In the genomic region with DNA sequence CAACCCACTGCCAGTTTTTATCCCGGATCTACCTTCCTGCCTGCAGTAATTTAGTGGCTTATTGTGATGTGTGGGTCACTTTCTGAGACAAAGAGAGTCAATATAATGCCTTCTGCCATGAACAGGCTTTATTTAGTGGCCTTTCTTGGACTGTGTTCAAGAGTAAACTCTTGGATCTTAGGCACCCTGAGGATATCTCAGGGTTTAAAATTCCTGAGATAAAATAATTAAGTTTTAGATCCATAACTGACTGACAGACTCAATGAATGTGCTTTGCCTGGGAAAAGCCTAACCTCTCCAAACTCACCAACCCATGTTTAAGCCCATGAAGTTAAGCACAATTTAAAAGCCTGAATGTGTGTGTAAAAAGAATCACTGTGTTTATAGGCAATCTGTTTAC, we compare ENCODE assay signal across 35 cellular contexts.
DNase-seq lines count a peak whose midpoint lies in the region; ATAC-seq and TF ChIP-seq lines count a peak whose summit lies in the region.
"Had no signal": no experiment of that assay in that cellular context is flagged by ENCODE, and none has a peak within 500 bp of the region (broad histone marks: within the 10 kb centered on the region; RNA-seq: fewer than 3 reads in every experiment).

No MANE protein-coding gene starts in this region.

- peaks cover 34% of the 10 kb centered on the region for H3K27me3 Mint-ChIP-seq in mesothelial cell of epicardium (ENCODE audit: low read depth)
- H3K27me3 Mint-ChIP-seq in progenitor cell of endocrine pancreas: peaks cover 9% of the 10 kb centered on the region
- H3K27me3 Mint-ChIP-seq: B cell; CD4-positive, CD25-positive, alpha-beta regulatory T cell had no signal

- H3K9me3 Mint-ChIP-seq in mesothelial cell of epicardium: no peaks in the 10 kb centered on the region
- H3K9me3 Mint-ChIP-seq in progenitor cell of endocrine pancreas (ENCODE audit: low read depth): no peaks in the 10 kb centered on the region
- H3K9me3 Mint-ChIP-seq: CD14-positive monocyte; CD4-positive, alpha-beta T cell; CD8-positive, alpha-beta T cell had no signal

- CTCF ChIA-PET in SK-N-SH (lab: Yijun Ruan, JAX): no interaction called here

- 22% methylated on average over 1 of the region's 1 CpG for WGBS in SK-N-SH (ENCODE audit: low lambda C conversion rate)

- TF ChIP-seq EP300 in SK-N-SH (IDR thresholded peaks at IDR 0.05; ENCODE audit: borderline replicate concordance in 1 of 2, low read depth in 1 of 2, low read length in 1 of 2) (no peak), neural cell (conservative IDR thresholded peaks at IDR 0.05; ENCODE audit: poor library complexity, severe bottlenecking) (no peak)

- no peaks in the 10 kb centered on the region for H3K36me3 Mint-ChIP-seq in mesothelial cell of epicardium
- no peaks in the 10 kb centered on the region for H3K36me3 Mint-ChIP-seq in progenitor cell of endocrine pancreas (ENCODE audit: insufficient read depth)
- H3K36me3 Mint-ChIP-seq: CD14-positive monocyte; CD4-positive, alpha-beta memory T cell; CD4-positive, CD25-positive, alpha-beta regulatory T cell; CD8-positive, alpha-beta memory T cell; CD8-positive, alpha-beta T cell had no signal

- no peak for TF ChIP-seq CTCF in SK-N-SH (IDR thresholded peaks at IDR 0.05)
- no peak for TF ChIP-seq CTCF in mesothelial cell of epicardium (IDR thresholded peaks at IDR 0.05; ENCODE audit: unreplicated experiment)
- TF ChIP-seq CTCF in neural cell (IDR thresholded peaks at IDR 0.05; ENCODE audit: poor library complexity, severe bottlenecking): no peak
- no peak for TF ChIP-seq CTCF in retinal pigment epithelial cell (conservative IDR thresholded peaks at IDR 0.05; ENCODE audit: low read depth, low read length)
- TF ChIP-seq CTCF in progenitor cell of endocrine pancreas (IDR thresholded peaks at IDR 0.05; ENCODE audit: unreplicated experiment): no peak

- ATAC-seq in SK-N-SH treated with all-trans-retinoic acid at 6 μM for 48 hours: no peak
- ATAC-seq in GM21381 (IDR thresholded peaks at IDR 0.05; ENCODE audit: unreplicated experiment): no peak
- ATAC-seq: A549; CD8-positive, alpha-beta T cell had no signal

- POLR2A ChIA-PET in SK-N-SH (lab: Yijun Ruan, JAX): no interaction called here

- no peaks in the 10 kb centered on the region for H3F3A ChIP-seq in SK-N-SH (replicated peaks; ENCODE audit: insufficient read depth)
- H3F3A ChIP-seq in neural cell (ENCODE audit: insufficient read depth, low read length, poor library complexity, severe bottlenecking): peaks cover 25% of the 10 kb centered on the region

- H3K9ac ChIP-seq in SK-N-SH (no peak overlapping the region), neural cell (ENCODE audit: low read length) (peak overlapping the region; percentile 47)
- H3K9ac ChIP-seq: BLaER1; BLaER1 treated with 17β-estradiol and CSF1 and Interleukin-3, amounts not matched to agents 10 nM and 100 nM had no signal

- H3K27ac ChIP-seq in SK-N-SH (ENCODE audit: low read depth in 2 of 2, low read length in 1 of 2): no peak overlapping the region
- peak overlapping the region; percentile 93 for H3K27ac ChIP-seq in neural cell (ENCODE audit: low read length)
- H3K27ac ChIP-seq: 22Rv1; A549; BLaER1; BLaER1 treated with 17β-estradiol and CSF1 and Interleukin-3, amounts not matched to agents 10 nM and 100 nM; C4-2B had no signal

- H3K4me1 Mint-ChIP-seq in mesothelial cell of epicardium (peaks cover 43% of the 10 kb centered on the region), progenitor cell of endocrine pancreas (ENCODE audit: low read depth) (peaks cover 2% of the 10 kb centered on the region)
- H3K4me1 Mint-ChIP-seq: B cell; CD14-positive monocyte; CD4-positive, alpha-beta memory T cell; CD4-positive, CD25-positive, alpha-beta regulatory T cell; CD8-positive, alpha-beta memory T cell had no signal

- H3K4me1 ChIP-seq in SK-N-SH (ENCODE audit: control insufficient read depth in 1 of 2, insufficient read depth in 2 of 2, low read depth in 1 of 2, low read length in 1 of 2): no peaks in the 10 kb centered on the region
- H3K4me1 ChIP-seq: A549; BE2C; BLaER1; BLaER1 treated with 17β-estradiol and CSF1 and Interleukin-3, amounts not matched to agents 10 nM and 100 nM had no signal

- H3K79me2 ChIP-seq in SK-N-SH (ENCODE audit: insufficient read depth) (no peaks in the 10 kb centered on the region), neural cell (replicated peaks; ENCODE audit: insufficient read depth, low read length) (no peaks in the 10 kb centered on the region)

- TF ChIP-seq RAD21 in SK-N-SH (IDR thresholded peaks at IDR 0.05; ENCODE audit: low read length) (no peak), neural cell (conservative IDR thresholded peaks at IDR 0.05) (no peak)

- H3K9me3 ChIP-seq in SK-N-SH (no peaks in the 10 kb centered on the region), neural cell (ENCODE audit: low read length) (no peaks in the 10 kb centered on the region)
- H3K9me3 ChIP-seq: A549; BE2C; BLaER1; BLaER1 treated with 17β-estradiol and CSF1 and Interleukin-3, amounts not matched to agents 10 nM and 100 nM; Caco-2 had no signal

- H4K20me1 ChIP-seq in SK-N-SH (ENCODE audit: insufficient read depth): no peaks in the 10 kb centered on the region
- no peaks in the 10 kb centered on the region for H4K20me1 ChIP-seq in neural cell (ENCODE audit: insufficient read depth)
- H4K20me1 ChIP-seq: BLaER1; BLaER1 treated with 17β-estradiol and CSF1 and Interleukin-3, amounts not matched to agents 10 nM and 100 nM had no signal

- DNase-seq in SK-N-SH: no peak
- no peak for DNase-seq in mesothelial cell of epicardium (ENCODE audit: low spot score in 2 of 2, unreplicated experiment in 2 of 2)
- peak; percentile 73 for DNase-seq in retinal pigment epithelial cell (ENCODE audit: low read depth)
- no peak for DNase-seq in progenitor cell of endocrine pancreas (ENCODE audit: low spot score, unreplicated experiment)
- DNase-seq in NCI-H146 (lab: John Stamatoyannopoulos, UW): no peak
- DNase-seq: 8988T; ACHN; AML-193; BE2C; C1 segment of cervical spinal cord; Caco-2; Calu3; CD4-positive, alpha-beta memory T cell; CD4-positive, alpha-beta T cell; CD4-positive, CD25-positive, alpha-beta regulatory T cell; CD8-positive, alpha-beta memory T cell; CD8-positive, alpha-beta T cell; COR-L47; DMS 273 treated with DMSO at 0.1 percent for 48 hours; DMS153; DMS53; DMS79; DMS79 treated with DMSO at 0.1 percent for 48 hours; DND-41; EL had no signal

- H3K4me2 ChIP-seq in SK-N-SH (no peak overlapping the region), neural cell (ENCODE audit: low read length) (peak overlapping the region; percentile 25)
- H3K4me2 ChIP-seq: A549; BLaER1; BLaER1 treated with 17β-estradiol and CSF1 and Interleukin-3, amounts not matched to agents 10 nM and 100 nM had no signal

- no peaks in the 10 kb centered on the region for H3K9me2 ChIP-seq in SK-N-SH
- H3K9me2 ChIP-seq in neural cell (ENCODE audit: insufficient read depth, low read length): no peaks in the 10 kb centered on the region

- H3K36me3 ChIP-seq in SK-N-SH (replicated peaks in 1 of 2; ENCODE audit: control insufficient read depth in 1 of 2, insufficient read depth in 2 of 2, low read length in 1 of 2): no peaks in the 10 kb centered on the region
- no peaks in the 10 kb centered on the region for H3K36me3 ChIP-seq in neural cell (ENCODE audit: insufficient read depth, low read length)
- H3K36me3 ChIP-seq: BE2C; BLaER1; BLaER1 treated with 17β-estradiol and CSF1 and Interleukin-3, amounts not matched to agents 10 nM and 100 nM had no signal

- H3K4me3 Mint-ChIP-seq in mesothelial cell of epicardium: no peak overlapping the region
- H3K4me3 Mint-ChIP-seq in progenitor cell of endocrine pancreas (ENCODE audit: low read depth): no peak overlapping the region
- H3K4me3 Mint-ChIP-seq: B cell; CD14-positive monocyte; CD4-positive, alpha-beta memory T cell; CD4-positive, alpha-beta T cell; CD4-positive, CD25-positive, alpha-beta regulatory T cell; CD8-positive, alpha-beta memory T cell; CD8-positive, alpha-beta T cell had no signal

- H2AFZ ChIP-seq in SK-N-SH (ENCODE audit: low read depth) (no peak overlapping the region), neural cell (ENCODE audit: low read depth, low read length) (no peak overlapping the region)

- H3K4me3 ChIP-seq in SK-N-SH (ENCODE audit: low read depth in 2 of 2, low read length in 1 of 2) (no peak overlapping the region), neural cell (ENCODE audit: low read length) (peak overlapping the region; percentile 39), retinal pigment epithelial cell (ENCODE audit: low read length) (no peak overlapping the region)
- H3K4me3 ChIP-seq: A549; BLaER1; BLaER1 treated with 17β-estradiol and CSF1 and Interleukin-3, amounts not matched to agents 10 nM and 100 nM had no signal

- H3K27ac Mint-ChIP-seq in mesothelial cell of epicardium (peak overlapping the region; percentile 14), progenitor cell of endocrine pancreas (no peak overlapping the region)
- H3K27ac Mint-ChIP-seq: B cell; CD14-positive monocyte; CD4-positive, alpha-beta memory T cell; CD4-positive, alpha-beta T cell; CD4-positive, CD25-positive, alpha-beta regulatory T cell; CD8-positive, alpha-beta memory T cell; CD8-positive, alpha-beta T cell had no signal

- H3K27me3 ChIP-seq in SK-N-SH (ENCODE audit: insufficient read depth): peaks cover 6% of the 10 kb centered on the region; the same call in 1 of the 2 replicates
- H3K27me3 ChIP-seq in neural cell (ENCODE audit: insufficient read depth, low read depth, low read length): no peaks in the 10 kb centered on the region
- H3K27me3 ChIP-seq: BE2C; BLaER1; BLaER1 treated with 17β-estradiol and CSF1 and Interleukin-3, amounts not matched to agents 10 nM and 100 nM had no signal

TF ChIP-seq in SK-N-SH, 30 proteins besides CTCF, POLR2A, EP300 and RAD21 (continues in another document):
- TF ChIP-seq TCF12 (IDR thresholded peaks at IDR 0.05): no peak

TF ChIP-seq in neural cell, 6 proteins besides CTCF, POLR2A, EP300 and RAD21 (continues in another document):
- no peak for TF ChIP-seq POLR2AphosphoS5 (IDR thresholded peaks at IDR 0.05)
